Comparison of ENCODE assay signal across 18 cellular contexts in the genomic region with DNA sequence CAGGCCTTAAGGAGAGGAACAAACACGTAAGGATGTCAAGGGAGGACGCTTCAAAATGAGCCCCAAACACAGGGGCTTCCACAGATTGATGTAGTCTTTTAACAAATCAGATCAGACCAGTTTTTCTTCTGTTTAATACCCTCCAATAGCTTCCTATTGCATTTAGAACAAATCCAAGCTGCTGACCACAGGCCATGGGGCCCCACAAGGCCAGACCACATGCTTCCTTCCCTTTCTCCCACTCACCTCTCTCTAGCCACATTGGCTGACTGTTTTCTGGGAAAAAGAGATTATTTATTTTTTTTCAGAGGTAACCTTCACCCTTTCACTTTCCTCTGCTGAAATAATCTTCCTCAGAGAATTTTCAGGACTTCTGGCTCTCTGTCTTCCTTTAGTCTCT.
"Had no signal": no experiment of that assay in that cellular context is flagged by ENCODE, and none has a peak within 500 bp of the region (broad histone marks: within the 10 kb centered on the region; RNA-seq: fewer than 3 reads in every experiment).

No MANE protein-coding gene starts in this region.

- DNase-seq: activated CD4-positive, alpha-beta T cell treated with anti-CD3 and anti-CD28 coated beads, Interleukin-2, amount 10 ng/mL, durations not matched to agents 7 days and 5 days; activated CD8-positive, alpha-beta memory T cell treated with anti-CD3 and anti-CD28 coated beads for 24 hours; activated CD8-positive, alpha-beta memory T cell treated with anti-CD3 and anti-CD28 coated beads, Interleukin-2, amount 50 U/mL, for 48 hours; activated effector memory CD4-positive, alpha-beta T cell treated with anti-CD3 and anti-CD28 coated beads, Interleukin-2, amount 50 U/mL, for 16 hours; activated naive CD4-positive, alpha-beta T cell treated with anti-CD3 and anti-CD28 coated beads, Interleukin-2, amount 50 U/mL, for 16 hours; activated T-cell treated with anti-CD3 and anti-CD28 coated beads, Interleukin-2, amount 50 U/mL, for 48 hours; amniotic stem cell; effector memory CD8-positive, alpha-beta T cell; left cardiac atrium; naive thymus-derived CD8-positive, alpha-beta T cell; sigmoid colon; spleen; stimulated activated naive B cell treated with anti-CD40 and anti-IgM and Interleukin-4, amounts not matched to agents 10 μg/mL and 1 μg/mL and 100 μg/mL, for 72 hours; upper lobe of left lung had no signal

- H3K9me3 ChIP-seq: sigmoid colon, spleen, thoracic aorta, upper lobe of left lung had no signal

- H3K4me1 Mint-ChIP-seq: stimulated activated naive B cell treated with anti-CD40 and anti-IgM and Interleukin-4, amounts not matched to agents 10 μg/mL and 1 μg/mL and 100 μg/mL, for 72 hours had no signal

- ATAC-seq: activated CD4-positive, CD25-positive, alpha-beta regulatory T cell treated with anti-CD3 and anti-CD28 coated beads, Interleukin-2, amount 50 U/mL, for 24 hours; effector memory CD8-positive, alpha-beta T cell; left cardiac atrium; naive thymus-derived CD8-positive, alpha-beta T cell; stimulated activated naive B cell treated with anti-CD40 and anti-IgM and Interleukin-4, amounts not matched to agents 10 μg/mL and 1 μg/mL and 100 μg/mL, for 72 hours had no signal

- H3K4me3 Mint-ChIP-seq: activated CD4-positive, alpha-beta T cell treated with anti-CD3 and anti-CD28 coated beads, Interleukin-2, amount 10 ng/mL, durations not matched to agents 7 days and 5 days; effector memory CD8-positive, alpha-beta T cell; naive thymus-derived CD8-positive, alpha-beta T cell; stimulated activated naive B cell treated with anti-CD40 and anti-IgM and Interleukin-4, amounts not matched to agents 10 μg/mL and 1 μg/mL and 100 μg/mL, for 72 hours had no signal

- H3K27ac ChIP-seq: cardiac muscle cell, parathyroid adenoma, sigmoid colon, spleen, thoracic aorta, upper lobe of left lung had no signal

- H2AFZ ChIP-seq: parathyroid adenoma had no signal

- H3K9ac ChIP-seq: parathyroid adenoma had no signal

- H3K36me3 Mint-ChIP-seq: stimulated activated naive B cell treated with anti-CD40 and anti-IgM and Interleukin-4, amounts not matched to agents 10 μg/mL and 1 μg/mL and 100 μg/mL, for 72 hours had no signal

- H3K36me3 ChIP-seq: cardiac muscle cell, sigmoid colon, spleen, thoracic aorta, upper lobe of left lung had no signal

- H3K4me3 ChIP-seq: cardiac muscle cell, sigmoid colon, spleen, thoracic aorta, upper lobe of left lung had no signal

- H3K27ac Mint-ChIP-seq: activated CD4-positive, alpha-beta T cell treated with anti-CD3 and anti-CD28 coated beads, Interleukin-2, amount 10 ng/mL, durations not matched to agents 7 days and 5 days; effector memory CD8-positive, alpha-beta T cell; stimulated activated naive B cell treated with anti-CD40 and anti-IgM and Interleukin-4, amounts not matched to agents 10 μg/mL and 1 μg/mL and 100 μg/mL, for 72 hours had no signal

- H3K9me3 Mint-ChIP-seq: activated CD4-positive, alpha-beta T cell treated with anti-CD3 and anti-CD28 coated beads, Interleukin-2, amount 10 ng/mL, durations not matched to agents 7 days and 5 days; effector memory CD8-positive, alpha-beta T cell; naive thymus-derived CD8-positive, alpha-beta T cell had no signal

- H3K27me3 ChIP-seq: cardiac muscle cell, sigmoid colon, upper lobe of left lung had no signal

- H3K79me2 ChIP-seq: parathyroid adenoma had no signal

- H3K4me1 ChIP-seq: parathyroid adenoma, spleen, upper lobe of left lung had no signal
